Comparison of ENCODE assay signal across 8 cellular contexts in the genomic region with DNA sequence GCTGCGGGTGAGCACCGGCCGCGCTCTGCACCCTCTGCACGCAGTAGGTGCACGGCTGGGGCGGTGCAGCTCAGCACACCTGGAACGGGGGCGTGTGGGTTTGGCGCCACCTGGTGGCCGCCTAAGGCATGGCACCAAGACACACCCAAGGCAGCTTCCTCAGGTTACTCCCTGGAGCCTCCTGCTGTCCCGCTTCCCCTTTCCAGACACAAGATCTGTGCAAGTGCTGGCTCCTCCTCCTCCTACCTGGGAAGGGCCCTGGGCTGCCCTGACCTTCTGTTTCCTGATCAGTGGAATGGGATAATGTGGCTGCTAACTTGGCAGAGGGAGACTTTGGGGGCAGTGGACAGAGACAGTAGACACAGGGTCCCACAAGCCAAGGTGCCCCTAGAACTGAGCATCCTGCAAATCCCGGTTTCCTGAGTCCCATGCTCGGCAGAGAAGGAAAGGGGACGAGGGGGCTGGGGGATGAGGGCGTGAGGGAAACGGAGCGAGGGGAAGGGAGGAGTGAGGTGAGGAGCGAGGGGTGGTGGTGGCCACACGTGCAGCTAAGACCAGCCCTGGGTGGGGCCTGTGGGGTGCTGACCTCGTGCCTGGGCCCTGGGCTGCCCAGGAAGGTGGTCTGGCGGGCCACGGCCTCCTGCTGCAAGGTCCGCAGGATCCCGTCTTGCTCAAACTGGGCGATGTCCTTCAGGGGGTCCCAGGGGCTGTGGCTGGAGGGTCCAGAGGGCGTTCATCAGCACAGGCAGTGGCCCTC. TPM values are rescaled to one million over a fixed set of nuclear protein-coding genes. Genes with fewer than 3 reads are reported as not detected.
DNase-seq lines count a peak whose midpoint lies in the region; ATAC-seq and TF ChIP-seq lines count a peak whose summit lies in the region.

No MANE protein-coding gene starts in this region.

- CTCF ChIA-PET in activated CD4-positive, alpha-beta memory T cell treated with anti-CD3 and anti-CD28 coated beads, Interleukin-2, amount 10 ng/mL, durations not matched to agents 7 days and 5 days (lab: Charles Lee), result interaction anchor here (0.6 to 5.4 kb wide), 37 partner anchors 8 to 559 kb away, joined by 3 to 80 read pairs (median 4); a partner anchor contains a TSS

- H3K27me3 ChIP-seq in GM06990 (replicated peaks; ENCODE audit: control insufficient read depth, insufficient read depth, low read length), result no peaks in the 10 kb centered on the region
- H3K27me3 ChIP-seq in effector memory CD4-positive, alpha-beta T cell (replicated peaks; ENCODE audit: control insufficient read depth, insufficient read depth, low read length, poor library complexity, severe bottlenecking), result no peaks in the 10 kb centered on the region

- peak; percentile 77 for ATAC-seq in HG02973 (IDR thresholded peaks at IDR 0.05; ENCODE audit: unreplicated experiment)
- ATAC-seq in GM21367 (IDR thresholded peaks at IDR 0.05; ENCODE audit: unreplicated experiment), result no peak

- no peaks in the 10 kb centered on the region for H3K36me3 ChIP-seq in GM06990 (ENCODE audit: control insufficient read depth, insufficient read depth, low read length)
- H3K36me3 ChIP-seq in effector memory CD4-positive, alpha-beta T cell (ENCODE audit: control insufficient read depth, insufficient read depth, low read length), result no peaks in the 10 kb centered on the region

- no peak overlapping the region for H3K27ac ChIP-seq in effector memory CD4-positive, alpha-beta T cell (ENCODE audit: insufficient read depth, low read length, poor library complexity, severe bottlenecking)

- H3K4me1 ChIP-seq in effector memory CD4-positive, alpha-beta T cell (ENCODE audit: control insufficient read depth, insufficient read depth, low read length, poor library complexity, severe bottlenecking), result peaks cover 6% of the 10 kb centered on the region

- H3K27ac Mint-ChIP-seq in activated CD4-positive, alpha-beta memory T cell treated with anti-CD3 and anti-CD28 coated beads, Interleukin-2, amount 10 ng/mL, durations not matched to agents 7 days and 5 days, result no peak overlapping the region

- no peak overlapping the region for H3K4me3 ChIP-seq in GM06990 (replicated peaks; ENCODE audit: low read depth, low read length)
- no peak overlapping the region for H3K4me3 ChIP-seq in effector memory CD4-positive, alpha-beta T cell (ENCODE audit: insufficient read depth, low read depth, low read length, poor library complexity, severe bottlenecking)

- H3K36me3 Mint-ChIP-seq in activated CD4-positive, alpha-beta memory T cell treated with anti-CD3 and anti-CD28 coated beads, Interleukin-2, amount 10 ng/mL, durations not matched to agents 7 days and 5 days (ENCODE audit: low read depth), result no peaks in the 10 kb centered on the region

- peaks cover 9% of the 10 kb centered on the region for H3K27me3 Mint-ChIP-seq in activated CD4-positive, alpha-beta memory T cell treated with anti-CD3 and anti-CD28 coated beads, Interleukin-2, amount 10 ng/mL, durations not matched to agents 7 days and 5 days

- POLR2A ChIA-PET in activated CD4-positive, alpha-beta memory T cell treated with anti-CD3 and anti-CD28 coated beads, Interleukin-2, amount 10 ng/mL, durations not matched to agents 7 days and 5 days (lab: Charles Lee), result interaction anchor here (1.1 to 2.2 kb wide), 5 partner anchors 35 to 200 kb away, joined by 3 to 11 read pairs (median 5); a partner anchor contains a TSS

- DNase-seq in GM06990 (ENCODE audit: extremely low read depth, insufficient read length) (peak; percentile 74), NCI-H526 treated with DMSO at 0.1 percent for 48 hours (lab: John Stamatoyannopoulos, UW) (peak; percentile 53), mesenteric fat pad (ENCODE audit: low spot score) (peak; percentile 92)
- DNase-seq in activated CD4-positive, alpha-beta memory T cell treated with anti-CD3 and anti-CD28 coated beads, Interleukin-2, amount 10 ng/mL, durations not matched to agents 7 days and 5 days, result peak; percentile 82
- peak; percentile 53 to 62 (median 58) for DNase-seq in effector memory CD4-positive, alpha-beta T cell
- DNase-seq in stimulated activated CD8-positive, alpha-beta memory T cell treated with anti-CD3 and anti-CD28 coated beads, Interleukin-4, amount 100 ng/mL, for 24 hours (ENCODE audit: low read depth), result peak; percentile 48

- peaks cover 4% of the 10 kb centered on the region for H3K4me1 Mint-ChIP-seq in activated CD4-positive, alpha-beta memory T cell treated with anti-CD3 and anti-CD28 coated beads, Interleukin-2, amount 10 ng/mL, durations not matched to agents 7 days and 5 days

- no peak overlapping the region for H3K4me3 Mint-ChIP-seq in activated CD4-positive, alpha-beta memory T cell treated with anti-CD3 and anti-CD28 coated beads, Interleukin-2, amount 10 ng/mL, durations not matched to agents 7 days and 5 days

- H3K9me3 Mint-ChIP-seq in activated CD4-positive, alpha-beta memory T cell treated with anti-CD3 and anti-CD28 coated beads, Interleukin-2, amount 10 ng/mL, durations not matched to agents 7 days and 5 days, result no peaks in the 10 kb centered on the region

- H3K9me3 ChIP-seq in effector memory CD4-positive, alpha-beta T cell (ENCODE audit: control insufficient read depth, low read length), result no peaks in the 10 kb centered on the region

- peak; percentile 98 for TF ChIP-seq CTCF in GM06990 (IDR thresholded peaks at IDR 0.05; ENCODE audit: insufficient read depth, low read length, poor library complexity, severe bottlenecking)

RNA-seq across cellular contexts. Expression of a gene that starts 34.8 kb away (rescaled TPM):
- 100 to 1,000 TPM; 106 to 121 TPM for total RNA-seq in activated CD4-positive, alpha-beta memory T cell treated with anti-CD3 and anti-CD28 coated beads, Interleukin-2, amount 10 ng/mL, durations not matched to agents 7 days and 5 days
- total RNA-seq in mesenteric fat pad, result 69.4 TPM
